23 cellular contexts compared by ENCODE assay signal in genomic region chr16:89784409-89784808, GRCh38. TPM values are rescaled to one million over a fixed set of nuclear protein-coding genes. Genes with fewer than 3 reads are reported as not detected.
DNase-seq lines count a peak whose midpoint lies in the region; ATAC-seq and TF ChIP-seq lines count a peak whose summit lies in the region.
"Had no signal": no experiment of that assay in that cellular context is flagged by ENCODE, and none has a peak within 500 bp of the region (broad histone marks: within the 10 kb centered on the region; RNA-seq: fewer than 3 reads in every experiment).

No MANE protein-coding gene starts in this region.

- ATAC-seq in activated CD8-positive, alpha-beta memory T cell treated with anti-CD3 and anti-CD28 coated beads, Interleukin-2, amount 10 ng/mL, durations not matched to agents 7 days and 5 days = peak; percentile 38
- ATAC-seq in CD4-positive, CD25-positive, alpha-beta regulatory T cell (ENCODE audit: low read depth in 2 of 2) = no peak
- ATAC-seq: A549, GM23338 had no signal

- H3K36me3 Mint-ChIP-seq in activated CD8-positive, alpha-beta memory T cell treated with anti-CD3 and anti-CD28 coated beads, Interleukin-2, amount 10 ng/mL, durations not matched to agents 7 days and 5 days = peaks cover 47% of the 10 kb centered on the region
- H3K36me3 Mint-ChIP-seq in CD4-positive, CD25-positive, alpha-beta regulatory T cell = no peaks in the 10 kb centered on the region
- peaks cover 74% of the 10 kb centered on the region for H3K36me3 Mint-ChIP-seq in endodermal cell (ENCODE audit: low read depth)

- H3K36me3 ChIP-seq in CD4-positive, CD25-positive, alpha-beta regulatory T cell (ENCODE audit: control insufficient read depth, insufficient read depth, low read length) = no peaks in the 10 kb centered on the region
- H3K36me3 ChIP-seq in Peyer's patch (no peaks in the 10 kb centered on the region), endodermal cell (ENCODE audit: control insufficient read depth, insufficient read depth, low read length) (peaks cover 72% of the 10 kb centered on the region)
- H3K36me3 ChIP-seq: ovary had no signal

- no peak for DNase-seq in activated CD8-positive, alpha-beta memory T cell treated with anti-CD3 and anti-CD28 coated beads, Interleukin-2, amount 10 ng/mL, durations not matched to agents 7 days and 5 days
- DNase-seq in activated CD8-positive, alpha-beta memory T cell treated with anti-CD3 and anti-CD28 coated beads for 24 hours = no peak
- DNase-seq in CD4-positive, CD25-positive, alpha-beta regulatory T cell = no peak
- no peak for DNase-seq in Peyer's patch
- DNase-seq in endodermal cell = no peak
- DNase-seq in cardiac septum (ENCODE audit: low spot score) = no peak
- no peak for DNase-seq in stimulated activated CD4-positive, alpha-beta T cell treated with anti-CD3 and anti-CD28 coated beads, Interleukin-1b, Interleukin-23, amount 100 ng/mL, for 48 hours
- DNase-seq in pons (ENCODE audit: low spot score) = no peak
- DNase-seq: AML-193, head of caudate nucleus, midbrain, NCI-H1048, NCI-H1694 treated with DMSO at 0.1 percent for 48 hours, NCI-H510A, nephron progenitor cell, ovary, SK-N-SH, T1000, trophoblast cell, WERI-Rb-1 had no signal

- no peaks in the 10 kb centered on the region for H3K27me3 Mint-ChIP-seq in activated CD8-positive, alpha-beta memory T cell treated with anti-CD3 and anti-CD28 coated beads, Interleukin-2, amount 10 ng/mL, durations not matched to agents 7 days and 5 days
- no peaks in the 10 kb centered on the region for H3K27me3 Mint-ChIP-seq in CD4-positive, CD25-positive, alpha-beta regulatory T cell
- H3K27me3 Mint-ChIP-seq in endodermal cell (ENCODE audit: insufficient read depth) = no peaks in the 10 kb centered on the region

- no peaks in the 10 kb centered on the region for H3K9me3 Mint-ChIP-seq in activated CD8-positive, alpha-beta memory T cell treated with anti-CD3 and anti-CD28 coated beads, Interleukin-2, amount 10 ng/mL, durations not matched to agents 7 days and 5 days (ENCODE audit: low read depth)
- no peaks in the 10 kb centered on the region for H3K9me3 Mint-ChIP-seq in CD4-positive, CD25-positive, alpha-beta regulatory T cell
- H3K9me3 Mint-ChIP-seq in endodermal cell = no peaks in the 10 kb centered on the region
- H3K9me3 Mint-ChIP-seq: GM23338, nephron progenitor cell had no signal

- peaks cover 34% of the 10 kb centered on the region for H3K4me1 Mint-ChIP-seq in activated CD8-positive, alpha-beta memory T cell treated with anti-CD3 and anti-CD28 coated beads, Interleukin-2, amount 10 ng/mL, durations not matched to agents 7 days and 5 days
- peaks cover 6 to 27% (median 10%) of the 10 kb centered on the region in 4 donors for H3K4me1 Mint-ChIP-seq in CD4-positive, CD25-positive, alpha-beta regulatory T cell
- H3K4me1 Mint-ChIP-seq in endodermal cell = peaks cover 9% of the 10 kb centered on the region
- H3K4me1 Mint-ChIP-seq: GM23338 had no signal

- no peak overlapping the region for H3K4me3 Mint-ChIP-seq in activated CD8-positive, alpha-beta memory T cell treated with anti-CD3 and anti-CD28 coated beads, Interleukin-2, amount 10 ng/mL, durations not matched to agents 7 days and 5 days
- peak overlapping the region in 2 of 4 donors; percentile 17 to 38 for H3K4me3 Mint-ChIP-seq in CD4-positive, CD25-positive, alpha-beta regulatory T cell
- no peak overlapping the region for H3K4me3 Mint-ChIP-seq in endodermal cell
- H3K4me3 Mint-ChIP-seq: GM23338, nephron progenitor cell had no signal

- 87 to 96% methylated on average over 3 to 7 of the region's 7 CpGs for WGBS in endodermal cell (ENCODE audit: insufficient coverage in 1 of 2, insufficient read length in 1 of 2), 2 experiments

- no peak overlapping the region for H3K4me3 ChIP-seq in CD4-positive, CD25-positive, alpha-beta regulatory T cell (ENCODE audit: low read depth, low read length)
- H3K4me3 ChIP-seq in Peyer's patch (no peak overlapping the region), endodermal cell (ENCODE audit: low read length) (no peak overlapping the region)
- H3K4me3 ChIP-seq: A549, GM23338, ovary, smooth muscle cell had no signal

- TF ChIP-seq CTCF in Peyer's patch (IDR thresholded peaks at IDR 0.05) (no peak), endodermal cell (conservative IDR thresholded peaks at IDR 0.05) (no peak)

- CTCF ChIA-PET in activated CD8-positive, alpha-beta memory T cell treated with anti-CD3 and anti-CD28 coated beads, Interleukin-2, amount 10 ng/mL, durations not matched to agents 7 days and 5 days (lab: Charles Lee) = interaction anchor here (1.5 to 5.4 kb wide), 3 partner anchors 9 to 78 kb away, joined by 3 to 35 read pairs (median 3); no protein-coding TSS in a partner anchor

- H3K27me3 ChIP-seq in CD4-positive, CD25-positive, alpha-beta regulatory T cell (ENCODE audit: control insufficient read depth, insufficient read depth, low read length) = no peaks in the 10 kb centered on the region
- H3K27me3 ChIP-seq in Peyer's patch (no peaks in the 10 kb centered on the region), endodermal cell (ENCODE audit: control insufficient read depth, insufficient read depth, low read length, poor library complexity, severe bottlenecking) (no peaks in the 10 kb centered on the region)
- H3K27me3 ChIP-seq: ovary had no signal

- intact Hi-C loops in cardiac septum (cut with DNase I) = no loop called here

- H3K27ac ChIP-seq in CD4-positive, CD25-positive, alpha-beta regulatory T cell (ENCODE audit: insufficient read depth, low read length, poor library complexity, severe bottlenecking) = no peak overlapping the region
- H3K27ac ChIP-seq in Peyer's patch (peak overlapping the region in 3 of 4 donors; percentile 12 to 42 (median 19)), endodermal cell (ENCODE audit: low read depth, low read length) (no peak overlapping the region)
- H3K27ac ChIP-seq: A549, ovary, WERI-Rb-1 had no signal

- H3K27ac Mint-ChIP-seq in activated CD8-positive, alpha-beta memory T cell treated with anti-CD3 and anti-CD28 coated beads, Interleukin-2, amount 10 ng/mL, durations not matched to agents 7 days and 5 days = peak overlapping the region; percentile 64
- H3K27ac Mint-ChIP-seq in CD4-positive, CD25-positive, alpha-beta regulatory T cell = peak overlapping the region in 2 of 3 donors; percentile 5 to 72
- peak overlapping the region; percentile 26 for H3K27ac Mint-ChIP-seq in endodermal cell
- H3K27ac Mint-ChIP-seq: GM23338, nephron progenitor cell had no signal

- no peak overlapping the region for H3K9ac ChIP-seq in endodermal cell (ENCODE audit: extremely low read depth, low read length, poor library complexity, severe bottlenecking)
- H3K9ac ChIP-seq: SK-N-SH had no signal

- no peak for TF ChIP-seq POLR2A in Peyer's patch (IDR thresholded peaks at IDR 0.05)

- H3K4me1 ChIP-seq in CD4-positive, CD25-positive, alpha-beta regulatory T cell (ENCODE audit: control insufficient read depth, insufficient read depth, low read length, poor library complexity, severe bottlenecking) = peaks cover 10% of the 10 kb centered on the region
- no peaks in the 10 kb centered on the region for H3K4me1 ChIP-seq in Peyer's patch
- no peaks in the 10 kb centered on the region for H3K4me1 ChIP-seq in endodermal cell (ENCODE audit: control insufficient read depth, insufficient read depth, low read length)
- H3K4me1 ChIP-seq: A549 had no signal

- H3K9me3 ChIP-seq in CD4-positive, CD25-positive, alpha-beta regulatory T cell (ENCODE audit: control insufficient read depth in 2 of 2, low read length in 2 of 2) = no peaks in the 10 kb centered on the region
- H3K9me3 ChIP-seq in Peyer's patch = no peaks in the 10 kb centered on the region
- H3K9me3 ChIP-seq in endodermal cell (ENCODE audit: control insufficient read depth, low read length) = no peaks in the 10 kb centered on the region
- H3K9me3 ChIP-seq: A549, ovary, SK-N-SH had no signal

RNA-seq across cellular contexts. Expression of gene FANCA, which starts 32.0 kb away (rescaled TPM):
- total RNA-seq in activated CD8-positive, alpha-beta memory T cell treated with anti-CD3 and anti-CD28 coated beads, Interleukin-2, amount 10 ng/mL, durations not matched to agents 7 days and 5 days = 100 to 1,000 TPM; 135 to 202 TPM
- total RNA-seq in CD4-positive, CD25-positive, alpha-beta regulatory T cell = 25.4 TPM
- 10 to 100 TPM in 3 of 4 donors, 1 to 10 TPM in 1; 8.9 to 14.7 (median 12.9) TPM for polyA plus RNA-seq in CD4-positive, CD25-positive, alpha-beta regulatory T cell
- total RNA-seq in Peyer's patch (100 to 1,000 TPM in 1 of 4 donors, 10 to 100 TPM in 3; 19.4 to 187 (median 27.9) TPM), endodermal cell (100 to 1,000 TPM; 131 to 165 TPM), cardiac septum (1.0 TPM)
- polyA plus RNA-seq in endodermal cell (2013, experiment 1 of 2) = 79.8 TPM
- 71.3 TPM for polyA plus RNA-seq in endodermal cell (2013, experiment 2 of 2)

RNA-seq across cellular contexts. Expression of gene SPIRE2, which starts 43.9 kb away (rescaled TPM):
- total RNA-seq in activated CD8-positive, alpha-beta memory T cell treated with anti-CD3 and anti-CD28 coated beads, Interleukin-2, amount 10 ng/mL, durations not matched to agents 7 days and 5 days = under 1 TPM; 0.44 to 0.80 TPM
- 0.35 TPM for total RNA-seq in CD4-positive, CD25-positive, alpha-beta regulatory T cell
- polyA plus RNA-seq in CD4-positive, CD25-positive, alpha-beta regulatory T cell = not detected
- total RNA-seq in Peyer's patch = 100 to 1,000 TPM in 3 of 4 donors, 10 to 100 TPM in 1; 45.5 to 147 (median 111) TPM
- total RNA-seq in endodermal cell = 10 to 100 TPM; 12.8 to 12.9 TPM
- 10.5 TPM for polyA plus RNA-seq in endodermal cell (2013, experiment 1 of 2)
- 7.9 TPM for polyA plus RNA-seq in endodermal cell (2013, experiment 2 of 2)
- total RNA-seq in cardiac septum = 0.92 TPM

Comparison
In these comparisons a context has a peak if more than half of its experiments do, and no peak if none do; other contexts are left out.
1. H3K27ac ChIP-seq: peak in Peyer's patch (3 of 4); none in CD4-positive, CD25-positive, alpha-beta regulatory T cell (single experiment) and endodermal cell (single experiment).
2. Peak in every context shown above with its lines, with median percentiles within 50 percentile points of each other: H3K27ac Mint-ChIP-seq.